22 cellular contexts compared by ENCODE assay signal in the genomic region with DNA sequence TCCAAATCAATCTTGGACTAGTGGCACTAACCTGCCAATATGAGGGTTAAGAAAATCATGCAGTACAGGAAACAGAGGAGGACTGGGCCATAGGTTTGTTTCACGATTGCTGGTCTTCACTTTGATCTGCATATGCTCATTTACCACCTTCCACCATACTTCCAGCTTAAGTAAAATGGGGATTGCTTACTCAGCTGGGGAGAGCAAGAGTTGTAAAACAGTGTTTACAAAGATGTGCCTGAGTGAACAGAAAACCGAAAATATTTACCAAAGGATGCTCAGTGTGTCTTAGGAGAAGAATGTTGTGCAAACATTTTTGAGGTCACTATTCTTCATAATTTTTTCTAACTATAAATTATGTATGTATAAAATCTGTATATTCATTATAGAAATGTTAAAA.
DNase-seq lines count a peak whose midpoint lies in the region; ATAC-seq, FAIRE-seq and TF ChIP-seq lines count a peak whose summit lies in the region.
"Had no signal": no experiment of that assay in that cellular context is flagged by ENCODE, and none has a peak within 500 bp of the region (broad histone marks: within the 10 kb centered on the region; RNA-seq: fewer than 3 reads in every experiment).

No MANE protein-coding gene starts in this region.

- CTCF ChIA-PET in activated CD8-positive, alpha-beta T cell treated with anti-CD3 and anti-CD28 coated beads for 36 hours (lab: Charles Lee) = no interaction called here

- no peaks in the 10 kb centered on the region for H3K36me3 Mint-ChIP-seq in activated CD8-positive, alpha-beta T cell treated with anti-CD3 and anti-CD28 coated beads for 36 hours (ENCODE audit: low read depth)
- H3K36me3 Mint-ChIP-seq: immature natural killer cell, neural progenitor cell had no signal

- no peaks in the 10 kb centered on the region for H3K9me3 Mint-ChIP-seq in activated CD8-positive, alpha-beta T cell treated with anti-CD3 and anti-CD28 coated beads for 36 hours
- H3K9me3 Mint-ChIP-seq: activated T-helper 1 cell treated with anti-CD3 and anti-CD28 coated beads, Interleukin-12 subunit alpha, Interleukin-12 subunit beta, Interleukin-2, Interleukin-4 antibody, amounts not matched to agents 30 ng/mL and 10 ng/mL and 1 ng/mL, durations not matched to agents 14 hours and 24 hours and 36 hours; immature natural killer cell; neural progenitor cell; T-cell had no signal

- H3K4me1 ChIP-seq in body of pancreas (peaks cover 27% of the 10 kb centered on the region), pancreas (peaks cover 7 to 24% (median 7%) of the 10 kb centered on the region in 3 donors), psoas muscle (peaks cover 11% of the 10 kb centered on the region)

- peaks cover 9% of the 10 kb centered on the region for H3K4me1 Mint-ChIP-seq in activated CD8-positive, alpha-beta T cell treated with anti-CD3 and anti-CD28 coated beads for 36 hours (ENCODE audit: low read depth)

- no peak overlapping the region for H3K4me3 Mint-ChIP-seq in activated CD8-positive, alpha-beta T cell treated with anti-CD3 and anti-CD28 coated beads for 36 hours
- H3K4me3 Mint-ChIP-seq: activated T-helper 1 cell treated with anti-CD3 and anti-CD28 coated beads, Interleukin-12 subunit alpha, Interleukin-12 subunit beta, Interleukin-2, Interleukin-4 antibody, amounts not matched to agents 30 ng/mL and 10 ng/mL and 1 ng/mL, durations not matched to agents 14 hours and 24 hours and 36 hours; immature natural killer cell; neural progenitor cell; T-cell had no signal

- no peaks in the 10 kb centered on the region for H3K9me3 ChIP-seq in body of pancreas
- no peaks in the 10 kb centered on the region for H3K9me3 ChIP-seq in pancreas
- no peaks in the 10 kb centered on the region for H3K9me3 ChIP-seq in psoas muscle
- H3K9me3 ChIP-seq: BLaER1 treated with 17β-estradiol and CSF1 and Interleukin-3, amounts not matched to agents 10 nM and 100 nM; gastroesophageal sphincter had no signal

- no peak for TF ChIP-seq CTCF in body of pancreas (IDR thresholded peaks at IDR 0.05)
- no peak for TF ChIP-seq CTCF in pancreas (IDR thresholded peaks at IDR 0.05)
- no peak for TF ChIP-seq CTCF in psoas muscle (IDR thresholded peaks at IDR 0.05)
- TF ChIP-seq CTCF in activated CD8-positive, alpha-beta T cell treated with anti-CD3 and anti-CD28 coated beads for 36 hours (IDR thresholded peaks at IDR 0.05) = no peak

- H3K36me3 ChIP-seq in body of pancreas (replicated peaks in 1 of 2; ENCODE audit: insufficient read depth in 1 of 2, low read depth in 2 of 2) = no peaks in the 10 kb centered on the region
- H3K36me3 ChIP-seq in pancreas = no peaks in the 10 kb centered on the region
- no peaks in the 10 kb centered on the region for H3K36me3 ChIP-seq in psoas muscle (ENCODE audit: insufficient read depth in 1 of 2, low read depth in 1 of 2)
- H3K36me3 ChIP-seq: BLaER1 treated with 17β-estradiol and CSF1 and Interleukin-3, amounts not matched to agents 10 nM and 100 nM; gastroesophageal sphincter; neural progenitor cell had no signal

- WGBS in body of pancreas, 2 donors = 62 to 74% methylated on average over 2 of the region's 2 CpGs
- WGBS in pancreas, 2 donors = 64 to 65% methylated on average over 2 of the region's 2 CpGs
- 61 to 80% (median 67%) methylated on average over 2 of the region's 2 CpGs for WGBS in psoas muscle, 3 donors

- no peak overlapping the region for H3K27ac Mint-ChIP-seq in activated CD8-positive, alpha-beta T cell treated with anti-CD3 and anti-CD28 coated beads for 36 hours
- H3K27ac Mint-ChIP-seq: activated T-helper 1 cell treated with anti-CD3 and anti-CD28 coated beads, Interleukin-12 subunit alpha, Interleukin-12 subunit beta, Interleukin-2, Interleukin-4 antibody, amounts not matched to agents 30 ng/mL and 10 ng/mL and 1 ng/mL, durations not matched to agents 14 hours and 24 hours and 36 hours; immature natural killer cell; neural progenitor cell; T-cell had no signal

- ATAC-seq in body of pancreas (no peak), pancreas (no peak), psoas muscle (no peak)
- no peak for ATAC-seq in activated CD8-positive, alpha-beta T cell treated with anti-CD3 and anti-CD28 coated beads for 36 hours
- ATAC-seq: gastroesophageal sphincter; stimulated activated naive CD8-positive, alpha-beta T cell treated with anti-CD3 and anti-CD28 coated beads, Interleukin-15, Interleukin-2, amounts not matched to agents 100 U/mL and 50 U/mL, for 24 hours; T-cell had no signal

- DNase-seq in NCI-H1092 treated with DMSO at 0.1 percent for 48 hours (lab: John Stamatoyannopoulos, UW) = peak; percentile 36
- DNase-seq in NCI-H1092 (lab: John Stamatoyannopoulos, UW) = no peak
- DNase-seq in NCI-H510A treated with DMSO at 0.1 percent for 48 hours (lab: John Stamatoyannopoulos, UW) = peak; percentile 97
- no peak for DNase-seq in body of pancreas
- no peak for DNase-seq in pancreas
- no peak for DNase-seq in psoas muscle
- no peak for DNase-seq in NOMO-1 treated with DMSO at 0.1 percent for 48 hours (lab: John Stamatoyannopoulos, UW; ENCODE audit: unreplicated experiment)
- no peak for DNase-seq in activated CD8-positive, alpha-beta T cell treated with anti-CD3 and anti-CD28 coated beads for 36 hours
- DNase-seq: activated CD8-positive, alpha-beta memory T cell treated with anti-CD3 and anti-CD28 coated beads for 24 hours; immature natural killer cell; NCI-H1436 treated with DMSO at 0.1 percent for 48 hours; retina; stimulated activated CD4-positive, alpha-beta T cell treated with anti-CD3 and anti-CD28 coated beads, Interleukin-15, amount 100 ng/mL, for 24 hours; stimulated activated naive CD8-positive, alpha-beta T cell treated with anti-CD3 and anti-CD28 coated beads, Interleukin-15, Interleukin-2, amounts not matched to agents 100 U/mL and 50 U/mL, for 24 hours; T-cell had no signal

- H3K27me3 ChIP-seq in body of pancreas = no peaks in the 10 kb centered on the region
- no peaks in the 10 kb centered on the region for H3K27me3 ChIP-seq in pancreas
- no peaks in the 10 kb centered on the region for H3K27me3 ChIP-seq in psoas muscle (ENCODE audit: insufficient read depth in 3 of 3, low read length in 2 of 3)
- H3K27me3 ChIP-seq: gastroesophageal sphincter had no signal

- H3K27me3 Mint-ChIP-seq in activated CD8-positive, alpha-beta T cell treated with anti-CD3 and anti-CD28 coated beads for 36 hours = peaks cover 32% of the 10 kb centered on the region

- no peak overlapping the region for H3K4me3 ChIP-seq in body of pancreas
- H3K4me3 ChIP-seq in pancreas = no peak overlapping the region
- H3K4me3 ChIP-seq in psoas muscle = no peak overlapping the region
- H3K4me3 ChIP-seq: BLaER1 treated with 17β-estradiol and CSF1 and Interleukin-3, amounts not matched to agents 10 nM and 100 nM; gastroesophageal sphincter; neural progenitor cell had no signal

- intact Hi-C loops in body of pancreas (cut with DNase I) = loop anchor here (10.0 kb wide), 1 partner anchor 265 kb away; no protein-coding TSS in a partner anchor
- intact Hi-C loops in pancreas (cut with DNase I) = no loop called here
- intact Hi-C loops in psoas muscle (cut with DNase I) = no loop called here
- intact Hi-C loops in activated CD8-positive, alpha-beta T cell treated with anti-CD3 and anti-CD28 coated beads for 36 hours (cut with micrococcal nuclease) = no loop called here

- H3K27ac ChIP-seq in body of pancreas (peak overlapping the region; percentile 33 to 79 (median 60)), pancreas (peak overlapping the region in 3 of 4 donors; percentile 40 to 80 (median 75)), psoas muscle (no peak overlapping the region)
- H3K27ac ChIP-seq: BLaER1 treated with 17β-estradiol and CSF1 and Interleukin-3, amounts not matched to agents 10 nM and 100 nM; KMS-11; neural progenitor cell had no signal

- POLR2A ChIA-PET in activated CD8-positive, alpha-beta T cell treated with anti-CD3 and anti-CD28 coated beads for 36 hours (lab: Charles Lee) = no interaction called here

- TF ChIP-seq POLR2A in body of pancreas (IDR thresholded peaks at IDR 0.05) = no peak

- FAIRE-seq in pancreas (lab: Jason Lieb, UNC) = no peak
- FAIRE-seq: endometrium, urothelium cell line had no signal

Comparison
In these comparisons a context has a peak if more than half of its experiments do, and no peak if none do; other contexts are left out.
1. DNase-seq: peak in NCI-H1092 treated with DMSO at 0.1 percent for 48 hours (single experiment) and NCI-H510A treated with DMSO at 0.1 percent for 48 hours (single experiment); none in NCI-H1092 (single experiment), body of pancreas (0 of 4), pancreas (0 of 6), psoas muscle (0 of 2), NOMO-1 treated with DMSO at 0.1 percent for 48 hours (single experiment) and activated CD8-positive, alpha-beta T cell treated with anti-CD3 and anti-CD28 coated beads for 36 hours (single experiment).